In genomic region chr15:32824777-32825176, GRCh38 we compare ENCODE assay signal across 16 cellular contexts.
DNase-seq lines count a peak whose midpoint lies in the region; ATAC-seq, FAIRE-seq and TF ChIP-seq lines count a peak whose summit lies in the region.
"Had no signal": no experiment of that assay in that cellular context is flagged by ENCODE, and none has a peak within 500 bp of the region (broad histone marks: within the 10 kb centered on the region; RNA-seq: fewer than 3 reads in every experiment).

No MANE protein-coding gene starts in this region.

- H3K4me3 Mint-ChIP-seq in activated T-helper 17 cell treated with anti-CD3 and anti-CD28 coated beads, Interleukin-2, amount 50 U/mL, for 72 hours = no peak overlapping the region
- H3K4me3 Mint-ChIP-seq: activated CD8-positive, alpha-beta memory T cell treated with anti-CD3 and anti-CD28 coated beads, Interleukin-2, amount 10 ng/mL, durations not matched to agents 7 days and 5 days; CD4-positive, alpha-beta memory T cell; T-helper 1 cell treated with Interleukin-12 subunit alpha and Interleukin-12 subunit beta and Interleukin-4 antibody, amounts not matched to agents 30 μg/mL and 1 μg/mL, for 36 hours had no signal

- peak; percentile 30; the same call in 1 of the 2 replicates for TF ChIP-seq CTCF in AG10803 (conservative IDR thresholded peaks at IDR 0.05; ENCODE audit: low read length)
- TF ChIP-seq CTCF in cardiac fibroblast (IDR thresholded peaks at IDR 0.05; ENCODE audit: low read depth, low read length) = no peak
- TF ChIP-seq CTCF in HepG2 (CRISPR knock-in tag; IDR thresholded peaks at IDR 0.05) = no peak

- H3K9me3 Mint-ChIP-seq in activated T-helper 17 cell treated with anti-CD3 and anti-CD28 coated beads, Interleukin-2, amount 50 U/mL, for 72 hours = no peaks in the 10 kb centered on the region
- H3K9me3 Mint-ChIP-seq: CD4-positive, alpha-beta memory T cell; T-helper 1 cell treated with Interleukin-12 subunit alpha and Interleukin-12 subunit beta and Interleukin-4 antibody, amounts not matched to agents 30 μg/mL and 1 μg/mL, for 36 hours had no signal

- H3K27ac ChIP-seq in HepG2 (ENCODE audit: extremely low read length, insufficient read depth, low read length) = no peak overlapping the region
- H3K27ac ChIP-seq: left ventricle myocardium inferior, stomach had no signal

- TF ChIP-seq RAD21 in HepG2 (CRISPR knock-in tag; IDR thresholded peaks at IDR 0.05) = no peak

- no peak overlapping the region for H3K9ac ChIP-seq in HepG2 (ENCODE audit: insufficient read depth, low read depth, low read length)

- no peak for TF ChIP-seq POLR2A in HepG2 (IDR thresholded peaks at IDR 0.05; ENCODE audit: insufficient read depth in 1 of 2, low read depth in 2 of 2, low read length in 2 of 2)

- no peak overlapping the region for H3K27ac Mint-ChIP-seq in activated T-helper 17 cell treated with anti-CD3 and anti-CD28 coated beads, Interleukin-2, amount 50 U/mL, for 72 hours
- H3K27ac Mint-ChIP-seq: activated CD8-positive, alpha-beta memory T cell treated with anti-CD3 and anti-CD28 coated beads, Interleukin-2, amount 10 ng/mL, durations not matched to agents 7 days and 5 days; T-helper 1 cell treated with Interleukin-12 subunit alpha and Interleukin-12 subunit beta and Interleukin-4 antibody, amounts not matched to agents 30 μg/mL and 1 μg/mL, for 36 hours had no signal

- H3K4me1 ChIP-seq in HepG2 (ENCODE audit: insufficient read depth, low read length) = no peaks in the 10 kb centered on the region
- H3K4me1 ChIP-seq: left ventricle myocardium inferior, stomach had no signal

- H3K9me3 ChIP-seq in HepG2 (ENCODE audit: low read length) = no peaks in the 10 kb centered on the region
- H3K9me3 ChIP-seq: left ventricle myocardium inferior, stomach had no signal

- CTCF ChIA-PET in HepG2 (lab: Yijun Ruan, JAX; ENCODE audit: low intra/inter-chr PET ratio, low total read pairs) = no interaction called here

- BruUV-seq in HepG2 (replicated peaks; lab: Mats Ljungman, UMichigan) = no TSS peak

- POLR2A ChIA-PET in HepG2 (lab: Yijun Ruan, JAX) = no interaction called here

- FAIRE-seq in HepG2 (lab: Jason Lieb, UNC) = no peak

- TF ChIP-seq EP300 in HepG2 (IDR thresholded peaks at IDR 0.05; ENCODE audit: low read depth in 2 of 2, low read length in 2 of 2) (no peak), HepG2 (CRISPR knock-in tag; IDR thresholded peaks at IDR 0.05; ENCODE audit: borderline replicate concordance) (no peak)

- H3K4me3 ChIP-seq in AG10803 (ENCODE audit: low read length) (no peak overlapping the region; the same call in 1 of the 2 replicates), cardiac fibroblast (replicated peaks in 1 of 2; ENCODE audit: low read depth in 2 of 2, low read length in 2 of 2) (no peak overlapping the region), HepG2 (replicated peaks in 1 of 3; ENCODE audit: insufficient read depth in 1 of 3, low read depth in 2 of 3, low read length in 3 of 3) (no peak overlapping the region)
- H3K4me3 ChIP-seq: left ventricle myocardium inferior, stomach had no signal

- H3K4me1 Mint-ChIP-seq in activated T-helper 17 cell treated with anti-CD3 and anti-CD28 coated beads, Interleukin-2, amount 50 U/mL, for 72 hours = no peaks in the 10 kb centered on the region
- H3K4me1 Mint-ChIP-seq: activated CD8-positive, alpha-beta memory T cell treated with anti-CD3 and anti-CD28 coated beads, Interleukin-2, amount 10 ng/mL, durations not matched to agents 7 days and 5 days; CD4-positive, alpha-beta memory T cell had no signal

- no peak overlapping the region for H3K4me2 ChIP-seq in HepG2 (ENCODE audit: low read depth, low read length)

- H3K36me3 Mint-ChIP-seq in activated T-helper 17 cell treated with anti-CD3 and anti-CD28 coated beads, Interleukin-2, amount 50 U/mL, for 72 hours (ENCODE audit: low read depth) = no peaks in the 10 kb centered on the region
- H3K36me3 Mint-ChIP-seq: activated CD8-positive, alpha-beta memory T cell treated with anti-CD3 and anti-CD28 coated beads, Interleukin-2, amount 10 ng/mL, durations not matched to agents 7 days and 5 days; CD4-positive, alpha-beta memory T cell had no signal

- WGBS in HepG2 (ENCODE audit: low lambda C conversion rate) = 46% methylated on average over 5 of the region's 5 CpGs

- no peaks in the 10 kb centered on the region for H3K27me3 ChIP-seq in HepG2 (ENCODE audit: control insufficient read depth in 1 of 2, insufficient read depth in 2 of 2, low read length in 2 of 2)
- H3K27me3 ChIP-seq: stomach had no signal

- H3K27me3 Mint-ChIP-seq in activated T-helper 17 cell treated with anti-CD3 and anti-CD28 coated beads, Interleukin-2, amount 50 U/mL, for 72 hours = no peaks in the 10 kb centered on the region

- intact Hi-C loops in HepG2 (cut with micrococcal nuclease; ENCODE audit: unreplicated experiment) = no loop called here

- no peaks in the 10 kb centered on the region for H3K79me2 ChIP-seq in HepG2 (ENCODE audit: insufficient read depth, low read length)

- in situ Hi-C loops in HepG2 (cut with HindIII; ENCODE audit: extremely low pct_ligation_motif_present, low pct_unique_long_range_greater_than_20kb) = no loop called here

- no peaks in the 10 kb centered on the region for H4K20me1 ChIP-seq in HepG2 (ENCODE audit: insufficient read depth, low read length)

- ATAC-seq in HepG2 = no peak
- ATAC-seq in activated T-helper 17 cell treated with anti-CD3 and anti-CD28 coated beads, Interleukin-2, amount 50 U/mL, for 72 hours (replicated peaks) = no peak
- ATAC-seq: activated CD8-positive, alpha-beta memory T cell treated with anti-CD3 and anti-CD28 coated beads, Interleukin-2, amount 10 ng/mL, durations not matched to agents 7 days and 5 days had no signal

- no peaks in the 10 kb centered on the region for H3K36me3 ChIP-seq in HepG2 (replicated peaks in 1 of 2; ENCODE audit: control insufficient read depth in 1 of 2, insufficient read depth in 2 of 2, low read length in 2 of 2)
- H3K36me3 ChIP-seq: left ventricle myocardium inferior, stomach had no signal

- no peak overlapping the region for H2AFZ ChIP-seq in HepG2 (ENCODE audit: low read length)

- DNase-seq in AG10803 (ENCODE audit: low read depth) (peak; percentile 94), NCI-H1048 (lab: John Stamatoyannopoulos, UW) (peak; percentile 14), cardiac fibroblast (ENCODE audit: low read depth in 2 of 2) (peak; percentile 67 to 98), HepG2 (ENCODE audit: low spot score) (peak; percentile 28), SKM-1 treated with dmso at 0.1 percent for 144 hours (lab: John Stamatoyannopoulos, UW; ENCODE audit: unreplicated experiment) (no peak), NCI-H2029 treated with DMSO at 0.1 percent for 48 hours (lab: John Stamatoyannopoulos, UW) (no peak)
- DNase-seq in stimulated activated CD4-positive, alpha-beta T cell treated with anti-CD3 and anti-CD28 coated beads, Interleukin-15, amount 100 ng/mL, for 24 hours = no peak
- DNase-seq: activated CD8-positive, alpha-beta memory T cell treated with anti-CD3 and anti-CD28 coated beads, Interleukin-2, amount 10 ng/mL, durations not matched to agents 7 days and 5 days; anterior cingulate cortex; CD4-positive, alpha-beta memory T cell; left ventricle myocardium inferior; NCI-H82; stimulated activated CD4-positive, alpha-beta T cell treated with anti-CD3 and anti-CD28 coated beads, Interleukin-4, amount 100 ng/mL, for 1 hour; stomach had no signal

TF ChIP-seq in HepG2, 621 proteins besides CTCF, POLR2A, EP300 and RAD21:
- TF ChIP-seq FOSL2 (CRISPR knock-in tag; IDR thresholded peaks at IDR 0.05) = peak; percentile 28; the same call in 1 of the 2 replicates
- TF ChIP-seq RBM22 (optimal IDR thresholded peaks at IDR 0.05; ENCODE audit: low read length) = no peak

Comparison
In these comparisons a context has a peak if more than half of its experiments do, and no peak if none do; other contexts are left out.
1. DNase-seq: peak in AG10803 (single experiment), NCI-H1048 (single experiment), cardiac fibroblast (2 of 2) and HepG2 (single experiment); none in SKM-1 treated with dmso at 0.1 percent for 144 hours (single experiment), NCI-H2029 treated with DMSO at 0.1 percent for 48 hours (single experiment) and stimulated activated CD4-positive, alpha-beta T cell treated with anti-CD3 and anti-CD28 coated beads, Interleukin-15, amount 100 ng/mL, for 24 hours (single experiment).